20 cellular contexts compared by ENCODE assay signal in genomic region chr1:185152187-185152767, GRCh38. TPM values are rescaled to one million over a fixed set of nuclear protein-coding genes. Genes with fewer than 3 reads are reported as not detected.
DNase-seq lines count a peak whose midpoint lies in the region; ATAC-seq, FAIRE-seq and TF ChIP-seq lines count a peak whose summit lies in the region.
"Had no signal": no experiment of that assay in that cellular context is flagged by ENCODE, and none has a peak within 500 bp of the region (broad histone marks: within the 10 kb centered on the region; RNA-seq: fewer than 3 reads in every experiment).

No MANE protein-coding gene starts in this region.

- no peak for TF ChIP-seq EP300 in GM12878 (IDR thresholded peaks at IDR 0.05; ENCODE audit: borderline replicate concordance in 1 of 2, control insufficient read depth in 1 of 2, low read depth in 2 of 2, low read length in 2 of 2)

- POLR2A ChIA-PET in GM12878 (lab: Charles Lee), result no interaction called here

- H3K36me3 Mint-ChIP-seq in CD14-positive monocyte (peaks cover 27 to 37% of the 10 kb centered on the region in 2 donors), mesothelial cell of epicardium (peaks cover 19% of the 10 kb centered on the region), nephron progenitor cell (ENCODE audit: low read depth) (peaks cover 29% of the 10 kb centered on the region)

- peaks cover 24% of the 10 kb centered on the region for H3K79me2 ChIP-seq in GM12878 (ENCODE audit: control insufficient read depth, insufficient read depth, low read length)

- H3K9me3 Mint-ChIP-seq in CD14-positive monocyte (peaks cover 0 to 2% (median 0%) of the 10 kb centered on the region in 7 donors), mesothelial cell of epicardium (no peaks in the 10 kb centered on the region), nephron progenitor cell (no peaks in the 10 kb centered on the region)
- H3K9me3 Mint-ChIP-seq: activated T-helper 2 cell treated with anti-CD3 and anti-CD28 coated beads, Interferon-gamma antibody, Interleukin-2, Interleukin-4, amounts not matched to agents 10 μg/mL and 5 μg/mL and 100 μg/mL, durations not matched to agents 14 hours and 24 hours and 36 hours had no signal

- H3K27ac Mint-ChIP-seq in CD14-positive monocyte (peak overlapping the region in 4 of 7 donors; percentile 1 to 22 (median 12)), mesothelial cell of epicardium (peak overlapping the region; percentile 27), nephron progenitor cell (no peak overlapping the region)
- H3K27ac Mint-ChIP-seq: activated T-helper 2 cell treated with anti-CD3 and anti-CD28 coated beads, Interferon-gamma antibody, Interleukin-2, Interleukin-4, amounts not matched to agents 10 μg/mL and 5 μg/mL and 100 μg/mL, durations not matched to agents 14 hours and 24 hours and 36 hours had no signal

- no TSS peak for BruUV-seq in GM12878 (replicated peaks; lab: Mats Ljungman, UMichigan)

- H3K4me1 Mint-ChIP-seq in CD14-positive monocyte (peaks cover 38% of the 10 kb centered on the region), mesothelial cell of epicardium (peaks cover 27% of the 10 kb centered on the region), nephron progenitor cell (peaks cover 29% of the 10 kb centered on the region)

- in situ Hi-C loops in GM12878 (cut with MboI) (no loop called here), ACHN (cut with HindIII; ENCODE audit: low pct_ligation_motif_present, low pct_unique_long_range_greater_than_20kb, low sequenced_read_pairs) (loop anchor here (25.0 kb wide), 1 partner anchor 340 kb away; no protein-coding TSS in a partner anchor)

- TF ChIP-seq CTCF in CD14-positive monocyte (IDR thresholded peaks at IDR 0.05), result no peak
- no peak for TF ChIP-seq CTCF in GM12878 (IDR thresholded peaks at IDR 0.05 in 2 of 3, conservative IDR thresholded peaks at IDR 0.05 in 1 of 3; ENCODE audit: control insufficient read depth in 2 of 3, extremely low read depth in 1 of 3, insufficient read depth in 1 of 3, low read depth in 3 of 3, low read length in 3 of 3)
- TF ChIP-seq CTCF in mesothelial cell of epicardium (IDR thresholded peaks at IDR 0.05; ENCODE audit: unreplicated experiment), result no peak
- no peak for TF ChIP-seq CTCF in nephron progenitor cell (IDR thresholded peaks at IDR 0.05)
- no peak for TF ChIP-seq CTCF in left ventricle myocardium inferior (IDR thresholded peaks at IDR 0.05; ENCODE audit: borderline replicate concordance)

- H3K27me3 ChIP-seq in GM12878 (replicated peaks in 1 of 2; ENCODE audit: control insufficient read depth in 2 of 2, insufficient read depth in 2 of 2, low read length in 1 of 2) (no peaks in the 10 kb centered on the region), left ventricle myocardium inferior (ENCODE audit: low read depth) (no peaks in the 10 kb centered on the region)
- H3K27me3 ChIP-seq: dorsolateral prefrontal cortex, esophagus muscularis mucosa, sigmoid colon had no signal

- no peak for ATAC-seq in GM12878
- ATAC-seq: HepG2 had no signal

- no peak for DNase-seq in CD14-positive monocyte (ENCODE audit: low spot score)
- DNase-seq in LHCN-M2 (ENCODE audit: low read depth), result peak; percentile 7
- DNase-seq in GM12878 (ENCODE audit: low read depth, low spot score), result no peak
- DNase-seq in mesothelial cell of epicardium (ENCODE audit: low spot score in 2 of 2, unreplicated experiment in 2 of 2), result no peak
- DNase-seq in ACHN, result no peak
- no peak for DNase-seq in nephron progenitor cell
- DNase-seq in left ventricle myocardium inferior, result no peak
- DNase-seq in C1 segment of cervical spinal cord (lab: John Stamatoyannopoulos, UW), result no peak
- DNase-seq: dorsolateral prefrontal cortex; kidney glomerular epithelial cell; midbrain; NCI-H1105 treated with DMSO at 0.1 percent for 48 hours; NCI-H2171 treated with DMSO at 0.1 percent for 48 hours; RPMI8226; sigmoid colon; stimulated activated CD4-positive, alpha-beta T cell treated with anti-CD3 and anti-CD28 coated beads, Interleukin-2, amount 100 ng/mL, for 48 hours; SW 1271 had no signal

- no peak overlapping the region for H3K4me2 ChIP-seq in GM12878 (ENCODE audit: control insufficient read depth, insufficient read depth)

- RAD21 ChIA-PET in GM12878 (lab: Charles Lee; ENCODE audit: unreplicated experiment), result no interaction called here

- H3K4me3 Mint-ChIP-seq in CD14-positive monocyte (peak overlapping the region; percentile 0 to 47), mesothelial cell of epicardium (no peak overlapping the region), nephron progenitor cell (no peak overlapping the region)

- no peak overlapping the region for H3K9ac ChIP-seq in GM12878 (ENCODE audit: control insufficient read depth, insufficient read depth, low read length)

- intact Hi-C loops in CD14-positive monocyte (cut with micrococcal nuclease) (loop anchor here in 1 of 2 donors (10.0 kb wide), 2 partner anchors 163 to 1223 kb away; partner anchors contain the start of genes IVNS1ABP, ODR4 and TPR), GM12878 (cut with micrococcal nuclease; ENCODE audit: unreplicated experiment) (no loop called here), left ventricle myocardium inferior (cut with micrococcal nuclease) (no loop called here)

- peaks cover 0 to 4% of the 10 kb centered on the region in 2 experiments; a peak in 2 of 4 replicates for H3K36me3 ChIP-seq in GM12878 (ENCODE audit: control insufficient read depth in 2 of 2, insufficient read depth in 2 of 2, low read length in 1 of 2)
- peaks cover 42% of the 10 kb centered on the region for H3K36me3 ChIP-seq in left ventricle myocardium inferior

- no peaks in the 10 kb centered on the region for H4K20me1 ChIP-seq in GM12878 (ENCODE audit: control insufficient read depth, insufficient read depth)

- H3K4me3 ChIP-seq in GM12878 (no peak overlapping the region), left ventricle myocardium inferior (no peak overlapping the region)
- H3K4me3 ChIP-seq: dorsolateral prefrontal cortex, esophagus muscularis mucosa, sigmoid colon had no signal

- H3K27ac ChIP-seq in GM12878 (ENCODE audit: control insufficient read depth, insufficient read depth), result no peak overlapping the region
- no peak overlapping the region for H3K27ac ChIP-seq in left ventricle myocardium inferior (replicated peaks)
- H3K27ac ChIP-seq: dorsolateral prefrontal cortex, esophagus muscularis mucosa, sigmoid colon had no signal

- TF ChIP-seq POLR2A in GM12878 (IDR thresholded peaks at IDR 0.05; ENCODE audit: low read depth, low read length), result no peak

- 77% methylated on average over 3 of the region's 3 CpGs for WGBS in GM12878 (ENCODE audit: insufficient coverage, insufficient replicate concordance, low lambda C conversion rate, missing lambda C conversion rate)

- FAIRE-seq in GM12878 (lab: Jason Lieb, UNC), result no peak
- FAIRE-seq: HepG2 had no signal

- H2AFZ ChIP-seq in GM12878 (ENCODE audit: control insufficient read depth, low read depth, low read length), result no peak overlapping the region

- no peaks in the 10 kb centered on the region for H3K9me3 ChIP-seq in GM12878 (replicated peaks; ENCODE audit: control insufficient read depth, insufficient read depth, low read length)
- no peaks in the 10 kb centered on the region for H3K9me3 ChIP-seq in left ventricle myocardium inferior (replicated peaks)
- H3K9me3 ChIP-seq: esophagus muscularis mucosa, sigmoid colon had no signal

- no peaks in the 10 kb centered on the region for H3K27me3 Mint-ChIP-seq in CD14-positive monocyte (ENCODE audit: low read depth in 3 of 3)
- no peaks in the 10 kb centered on the region for H3K27me3 Mint-ChIP-seq in mesothelial cell of epicardium (ENCODE audit: low read depth)
- H3K27me3 Mint-ChIP-seq in nephron progenitor cell (ENCODE audit: low read depth, poor library complexity), result peaks cover 4% of the 10 kb centered on the region

- no peak for TF ChIP-seq RAD21 in GM12878 (IDR thresholded peaks at IDR 0.05; ENCODE audit: insufficient read depth, low read depth, low read length)

- CTCF ChIA-PET in GM12878 (lab: Yijun Ruan, JAX), result interaction anchor here (0.6 to 1.3 kb wide), 3 partner anchors 18 to 111 kb away, joined by 3 to 4 read pairs (median 3); no protein-coding TSS in a partner anchor

- SMC1A ChIA-PET in GM12878 (lab: Charles Lee; ENCODE audit: uncharacterized antibody, unreplicated experiment), result interaction anchor here (0.6 to 1.6 kb wide), 3 partner anchors 12 to 215 kb away, joined by 3 to 4 read pairs (median 4); no protein-coding TSS in a partner anchor

- H3K4me1 ChIP-seq in GM12878 (ENCODE audit: control insufficient read depth, insufficient read depth, low read length) (peaks cover 5% of the 10 kb centered on the region; the same call in 1 of the 2 replicates), left ventricle myocardium inferior (peaks cover 46% of the 10 kb centered on the region)

RNA-seq across cellular contexts. Expression of gene TRMT1L, which starts 4.5 kb away (rescaled TPM):
- 10 to 100 TPM in 1 of 2 donors, 1 to 10 TPM in 1; 5.0 to 11.5 TPM for polyA plus RNA-seq in CD14-positive monocyte
- total RNA-seq in LHCN-M2 (2014; rRNA removed), result 27.6 and 29.2 TPM in 2 replicates
- polyA plus RNA-seq in LHCN-M2 (2012), result 5.3 TPM
- 23.5 and 25.1 TPM in 2 replicates for total RNA-seq in GM12878 (2013; cell fraction: nucleolus; rRNA removed)
- total RNA-seq in GM12878 (2014; rRNA removed), result 11.6 and 13.6 TPM in 2 replicates
- total RNA-seq in GM12878 (2014; rRNA removed; fragmentation: Illumina TruSeq; extraction: Trizol), result 16.2 and 16.8 TPM in 2 replicates
- 17.7 and 18.2 TPM in 2 replicates for total RNA-seq in GM12878 (2021)
- polyA plus RNA-seq in GM12878 (2011; ENCODE audit: low read depth), result 3.6 TPM
- polyA plus RNA-seq in GM12878 (2011; rRNA removed), result 35.2 and 46.9 TPM in 2 replicates
- polyA plus RNA-seq in GM12878 (2011; cell fraction: cytosol; rRNA removed), result 17.3 and 22.0 TPM in 2 replicates
- 11.6 and 15.5 TPM in 2 replicates for polyA plus RNA-seq in GM12878 (2011; cell fraction: nucleus; rRNA removed)
- polyA plus RNA-seq in GM12878 (2012), result 6.4 and 11.5 TPM in 2 replicates
- polyA plus RNA-seq in GM12878 (2014; fragmentation: Illumina TruSeq; extraction: Trizol), result 22.5 and 27.2 TPM in 2 replicates
- 1 to 10 TPM; 3.5 to 4.1 TPM for polyA plus RNA-seq in GM12878 (2014; fragmentation: Nextera tagmentation; extraction: Ambion mirVana)
- polyA plus RNA-seq in GM12878 (2014; rRNA removed), result 11.2 and 12.3 TPM in 2 replicates
- polyA plus RNA-seq in GM12878 (2016; fragmentation: Nextera tagmentation; extraction: Ambion mirVana), result 10 to 100 TPM; 21.5 to 22.2 TPM
- polyA minus RNA-seq in GM12878 (2011; rRNA and poly(A)+ RNA removed), result 42.5 and 52.5 TPM in 2 replicates
- polyA minus RNA-seq in GM12878 (2011; cell fraction: cytosol; rRNA and poly(A)+ RNA removed), result 15.1 and 22.7 TPM in 2 replicates
- polyA minus RNA-seq in GM12878 (2011; cell fraction: nucleus; rRNA and poly(A)+ RNA removed), result 7.6 and 9.3 TPM in 2 replicates
- total RNA-seq in mesothelial cell of epicardium, result 16.0 to 20.6 TPM (median 16.7 TPM) in 3 replicates
- total RNA-seq in left ventricle myocardium inferior, result 26.1 TPM

RNA-seq across cellular contexts. Expression of gene SWT1, which starts 4.7 kb away (rescaled TPM):
- polyA plus RNA-seq in CD14-positive monocyte (1 to 10 TPM in 1 of 2 donors, under 1 TPM in 1; 0.89 to 1.7 TPM), GM12878 (2011; rRNA removed) (4.0 and 6.6 TPM in 2 replicates), GM12878 (2014; fragmentation: Illumina TruSeq; extraction: Trizol) (3.2 and 4.4 TPM in 2 replicates), GM12878 (2014; fragmentation: Nextera tagmentation; extraction: Ambion mirVana) (1 to 10 TPM; 1.0 to 1.4 TPM), GM12878 (2014; rRNA removed) (1.3 and 1.7 TPM in 2 replicates), GM12878 (2016; fragmentation: Nextera tagmentation; extraction: Ambion mirVana) (1 to 10 TPM; 1.9 to 2.8 TPM)
- total RNA-seq in LHCN-M2 (2014; rRNA removed) (3.4 and 4.2 TPM in 2 replicates), GM12878 (2014; rRNA removed) (2.5 and 2.9 TPM in 2 replicates), GM12878 (2014; rRNA removed; fragmentation: Illumina TruSeq; extraction: Trizol) (3.8 and 4.0 TPM in 2 replicates), GM12878 (2021) (2.9 and 4.2 TPM in 2 replicates), mesothelial cell of epicardium (8.0 to 8.6 TPM (median 8.1 TPM) in 3 replicates), left ventricle myocardium inferior (7.4 TPM)
- polyA plus RNA-seq in LHCN-M2 (2012), result 0.66 TPM
- 15.2 and 16.1 TPM in 2 replicates for total RNA-seq in GM12878 (2013; cell fraction: nucleolus; rRNA removed)
- polyA plus RNA-seq in GM12878 (2011; ENCODE audit: low read depth), result 0.76 TPM
- polyA plus RNA-seq in GM12878 (2011; cell fraction: cytosol; rRNA removed), result 1.2 and 1.6 TPM in 2 replicates
- polyA plus RNA-seq in GM12878 (2011; cell fraction: nucleus; rRNA removed), result 2.7 and 2.8 TPM in 2 replicates
- polyA plus RNA-seq in GM12878 (2012), result 1.5 and 1.7 TPM in 2 replicates
- polyA minus RNA-seq in GM12878 (2011; rRNA and poly(A)+ RNA removed), result 2.1 and 2.6 TPM in 2 replicates
- polyA minus RNA-seq in GM12878 (2011; cell fraction: cytosol; rRNA and poly(A)+ RNA removed), result 1.3 and 1.7 TPM in 2 replicates
- polyA minus RNA-seq in GM12878 (2011; cell fraction: nucleus; rRNA and poly(A)+ RNA removed), result 2.1 and 2.6 TPM in 2 replicates

Comparison
In these comparisons a context has a peak if more than half of its experiments do, and no peak if none do; other contexts are left out.
1. H3K4me3 Mint-ChIP-seq: peak in CD14-positive monocyte (2 of 2); none in mesothelial cell of epicardium (single experiment) and nephron progenitor cell (single experiment).